ENCODE assay signal across 9 cellular contexts in genomic region chr19:39824143-39825092, GRCh38. TPM values are rescaled to one million over a fixed set of nuclear protein-coding genes. Genes with fewer than 3 reads are reported as not detected.
DNase-seq lines count a peak whose midpoint lies in the region; ATAC-seq and TF ChIP-seq lines count a peak whose summit lies in the region.
"Had no signal": no experiment of that assay in that cellular context is flagged by ENCODE, and none has a peak within 500 bp of the region (broad histone marks: within the 10 kb centered on the region; RNA-seq: fewer than 3 reads in every experiment).

No MANE protein-coding gene starts in this region.

- no peaks in the 10 kb centered on the region for H3K9me2 ChIP-seq in OCI-LY1 (ENCODE audit: low read depth, low read length)

- TF ChIP-seq CTCF in HL-60 (IDR thresholded peaks at IDR 0.05; ENCODE audit: insufficient read depth, low read length) = no peak
- TF ChIP-seq CTCF in OCI-LY1 (IDR thresholded peaks at IDR 0.05; ENCODE audit: low read length) = no peak
- no peak for TF ChIP-seq CTCF in fibroblast of pulmonary artery (IDR thresholded peaks at IDR 0.05; ENCODE audit: low read length, missing control alignments)

- no peaks in the 10 kb centered on the region for H3K27me3 Mint-ChIP-seq in naive thymus-derived CD4-positive, alpha-beta T cell
- H3K27me3 Mint-ChIP-seq: activated naive CD8-positive, alpha-beta T cell had no signal

- peaks cover 7% of the 10 kb centered on the region for H3K4me1 ChIP-seq in OCI-LY1 (ENCODE audit: insufficient read depth, low read length, severe bottlenecking)
- H3K4me1 ChIP-seq in naive thymus-derived CD4-positive, alpha-beta T cell (ENCODE audit: control insufficient read depth in 2 of 2, insufficient read depth in 2 of 2, low read length in 2 of 2) = peaks cover 14 to 19% of the 10 kb centered on the region in 2 donors

- POLR2A ChIA-PET in naive thymus-derived CD4-positive, alpha-beta T cell (lab: Charles Lee) = interaction anchor here (1.0 to 2.7 kb wide), 4 partner anchors 9 to 146 kb away, joined by 4 to 23 read pairs (median 4); partner anchors contain the start of genes DYRK1B, FBL and PSMC4

- H3K36me3 Mint-ChIP-seq in naive thymus-derived CD4-positive, alpha-beta T cell = peaks cover 0 to 20% (median 14%) of the 10 kb centered on the region in 5 donors
- H3K36me3 Mint-ChIP-seq in stimulated activated effector memory CD8-positive, alpha-beta T cell treated with anti-CD3 and anti-CD28 coated beads, Interleukin-12 subunit alpha, Interleukin-12 subunit beta, amount 100 ng/mL, for 72 hours = peaks cover 25% of the 10 kb centered on the region

- H3K4me3 Mint-ChIP-seq in naive thymus-derived CD4-positive, alpha-beta T cell = no peak overlapping the region
- H3K4me3 Mint-ChIP-seq in stimulated activated effector memory CD8-positive, alpha-beta T cell treated with anti-CD3 and anti-CD28 coated beads, Interleukin-12 subunit alpha, Interleukin-12 subunit beta, amount 100 ng/mL, for 72 hours = no peak overlapping the region
- H3K4me3 Mint-ChIP-seq: activated naive CD8-positive, alpha-beta T cell had no signal

- H3K27ac Mint-ChIP-seq in naive thymus-derived CD4-positive, alpha-beta T cell = no peak overlapping the region
- H3K27ac Mint-ChIP-seq in stimulated activated effector memory CD8-positive, alpha-beta T cell treated with anti-CD3 and anti-CD28 coated beads, Interleukin-12 subunit alpha, Interleukin-12 subunit beta, amount 100 ng/mL, for 72 hours = no peak overlapping the region
- H3K27ac Mint-ChIP-seq: activated naive CD8-positive, alpha-beta T cell had no signal

- no peaks in the 10 kb centered on the region for H3K9me3 ChIP-seq in OCI-LY1 (ENCODE audit: low read length)
- H3K9me3 ChIP-seq in naive thymus-derived CD4-positive, alpha-beta T cell (ENCODE audit: control insufficient read depth in 2 of 3, low read length in 3 of 3) = no peaks in the 10 kb centered on the region

- DNase-seq in CD1c-positive myeloid dendritic cell (ENCODE audit: extremely low spot score) = peak; percentile 93
- peak in 1 of 2 experiments; percentile 69 for DNase-seq in HL-60 (ENCODE audit: low read depth in 1 of 2, low spot score in 1 of 2)
- DNase-seq in activated T-helper 1 cell treated with Interleukin-2 at 50 U/mL for 16 hours (ENCODE audit: low read depth) = peak; percentile 72
- DNase-seq in fibroblast of pulmonary artery (ENCODE audit: low read depth) = peak; percentile 94
- peak; percentile 55 to 92 (median 86) for DNase-seq in naive thymus-derived CD4-positive, alpha-beta T cell
- peak; percentile 68 to 89 for DNase-seq in stimulated activated effector memory CD8-positive, alpha-beta T cell treated with anti-CD3 and anti-CD28 coated beads, Interleukin-12 subunit alpha, Interleukin-12 subunit beta, amount 100 ng/mL, for 72 hours (ENCODE audit: low spot score in 2 of 2)

- CTCF ChIA-PET in naive thymus-derived CD4-positive, alpha-beta T cell (lab: Charles Lee) = interaction anchor here (0.6 to 1.9 kb wide), 2 partner anchors 19 to 117 kb away, joined by 3 to 11 read pairs; no protein-coding TSS in a partner anchor

- H3K79me2 ChIP-seq in OCI-LY1 (ENCODE audit: insufficient read depth, low read length) = no peaks in the 10 kb centered on the region

- peak overlapping the region; percentile 71 for H3K4me2 ChIP-seq in OCI-LY1 (ENCODE audit: low read length)

- ATAC-seq in GM19452 (IDR thresholded peaks at IDR 0.05; ENCODE audit: unreplicated experiment) = peak; percentile 92
- ATAC-seq in naive thymus-derived CD4-positive, alpha-beta T cell = peak; percentile 98
- ATAC-seq in stimulated activated effector memory CD8-positive, alpha-beta T cell treated with anti-CD3 and anti-CD28 coated beads, Interleukin-12 subunit alpha, Interleukin-12 subunit beta, amount 100 ng/mL, for 72 hours = peak; percentile 98

- no peaks in the 10 kb centered on the region for H3K27me3 ChIP-seq in HL-60 (ENCODE audit: insufficient read depth, poor library complexity, severe bottlenecking)
- no peaks in the 10 kb centered on the region for H3K27me3 ChIP-seq in OCI-LY1 (ENCODE audit: insufficient read depth, low read length)
- no peaks in the 10 kb centered on the region for H3K27me3 ChIP-seq in naive thymus-derived CD4-positive, alpha-beta T cell (ENCODE audit: control insufficient read depth in 2 of 2, insufficient read depth in 2 of 2, low read length in 2 of 2)

- peak overlapping the region; percentile 62 for H3K4me3 ChIP-seq in HL-60 (replicated peaks; ENCODE audit: insufficient read depth, low read length)
- peak overlapping the region; percentile 68 for H3K4me3 ChIP-seq in OCI-LY1 (ENCODE audit: low read depth, low read length, poor library complexity, severe bottlenecking)
- H3K4me3 ChIP-seq in fibroblast of pulmonary artery (replicated peaks; ENCODE audit: low read depth, low read length) = peak overlapping the region; percentile 89
- peak overlapping the region; percentile 85 for H3K4me3 ChIP-seq in naive thymus-derived CD4-positive, alpha-beta T cell (ENCODE audit: low read length)

- no peaks in the 10 kb centered on the region for H3K9me3 Mint-ChIP-seq in naive thymus-derived CD4-positive, alpha-beta T cell
- no peaks in the 10 kb centered on the region for H3K9me3 Mint-ChIP-seq in stimulated activated effector memory CD8-positive, alpha-beta T cell treated with anti-CD3 and anti-CD28 coated beads, Interleukin-12 subunit alpha, Interleukin-12 subunit beta, amount 100 ng/mL, for 72 hours

- peaks cover 0 to 19% (median 10%) of the 10 kb centered on the region in 7 donors for H3K4me1 Mint-ChIP-seq in naive thymus-derived CD4-positive, alpha-beta T cell
- peaks cover 16% of the 10 kb centered on the region for H3K4me1 Mint-ChIP-seq in stimulated activated effector memory CD8-positive, alpha-beta T cell treated with anti-CD3 and anti-CD28 coated beads, Interleukin-12 subunit alpha, Interleukin-12 subunit beta, amount 100 ng/mL, for 72 hours

- no peaks in the 10 kb centered on the region for H3F3A ChIP-seq in OCI-LY1 (ENCODE audit: insufficient read depth, low read length)

- H2AFZ ChIP-seq in OCI-LY1 (ENCODE audit: low read length) = no peak overlapping the region

- H4K20me1 ChIP-seq in OCI-LY1 (ENCODE audit: insufficient read depth, low read length) = no peaks in the 10 kb centered on the region

- H3K9ac ChIP-seq in OCI-LY1 (ENCODE audit: low read length) = peak overlapping the region; percentile 47

- H3K27ac ChIP-seq in HL-60 (replicated peaks) (no peak overlapping the region), OCI-LY1 (ENCODE audit: low read depth, low read length, poor library complexity, severe bottlenecking) (peak overlapping the region; percentile 28)
- H3K27ac ChIP-seq in naive thymus-derived CD4-positive, alpha-beta T cell (ENCODE audit: low read depth, low read length) = peak overlapping the region; percentile 72

- H3K36me3 ChIP-seq in OCI-LY1 (ENCODE audit: insufficient read depth, low read length) = peaks cover 41% of the 10 kb centered on the region
- peaks cover 0 to 26% (median 0%) of the 10 kb centered on the region in 3 experiments for H3K36me3 ChIP-seq in naive thymus-derived CD4-positive, alpha-beta T cell (ENCODE audit: control insufficient read depth in 2 of 3, insufficient read depth in 3 of 3, low read length in 3 of 3)

- intact Hi-C loops in naive thymus-derived CD4-positive, alpha-beta T cell (cut with micrococcal nuclease) = loop anchor here (1.0 to 2.0 kb wide), 8 partner anchors 9 to 366 kb away; partner anchors contain the start of genes FBL (in 2 of the 2), MAP3K10 (in 2 of the 2), ZNF546 (in 2 of the 2) and DYRK1B (in 1 of the 2)

RNA-seq across cellular contexts. Expression of gene DYRK1B, which starts 9.5 kb away (rescaled TPM):
- 10 to 100 TPM; 12.3 to 38.9 (median 23.5) TPM for total RNA-seq in naive thymus-derived CD4-positive, alpha-beta T cell
- 1 to 10 TPM; 3.0 to 8.4 TPM for polyA plus RNA-seq in naive thymus-derived CD4-positive, alpha-beta T cell

RNA-seq across cellular contexts. Expression of gene FBL, which starts 21.8 kb away (rescaled TPM):
- total RNA-seq in naive thymus-derived CD4-positive, alpha-beta T cell = 100 to 1,000 TPM; 237 to 387 (median 369) TPM
- polyA plus RNA-seq in naive thymus-derived CD4-positive, alpha-beta T cell = 100 to 1,000 TPM; 222 to 241 TPM

RNA-seq across cellular contexts. Expression of gene LEUTX, which starts 45.8 kb away (rescaled TPM):
- not detected for total RNA-seq in naive thymus-derived CD4-positive, alpha-beta T cell
- polyA plus RNA-seq in naive thymus-derived CD4-positive, alpha-beta T cell = not detected
